ENCODE assay signal across 7 cellular contexts in genomic region chr2:100818606-100819364, GRCh38. TPM values are rescaled to one million over a fixed set of nuclear protein-coding genes. Genes with fewer than 3 reads are reported as not detected.
A peak's percentile ranks its signal among the peaks of the same experiment; 100 is the strongest.
DNase-seq lines count a peak whose midpoint lies in the region; TF ChIP-seq lines count a peak whose summit lies in the region.

No MANE protein-coding gene starts in this region.

- H3K9me3 ChIP-seq in WERI-Rb-1 (ENCODE audit: severe bottlenecking) (no peaks in the 10 kb centered on the region), endocrine pancreas (ENCODE audit: control insufficient read depth, low read length) (no peaks in the 10 kb centered on the region), testis (no peaks in the 10 kb centered on the region)

- H3K27ac ChIP-seq in WERI-Rb-1 = no peak overlapping the region
- H3K27ac ChIP-seq in testis = peak overlapping the region; percentile 71 to 82

- TF ChIP-seq POLR2A in testis (IDR thresholded peaks at IDR 0.05) = no peak

- intact Hi-C loops in testis (cut with DNase I; ENCODE audit: low total_unique reads) (no loop called here), CD14-positive monocyte (cut with micrococcal nuclease) (no loop called here)

- H3K4me3 ChIP-seq in WERI-Rb-1 (ENCODE audit: low read depth, low read length) = peak overlapping the region; percentile 53
- peak overlapping the region; percentile 48 for H3K4me3 ChIP-seq in endocrine pancreas (ENCODE audit: control insufficient read depth, insufficient read depth, low read length)
- peak overlapping the region; percentile 61 to 69 for H3K4me3 ChIP-seq in testis

- peaks cover 30% of the 10 kb centered on the region for H3K27me3 ChIP-seq in WERI-Rb-1 (ENCODE audit: insufficient read depth, low read depth, severe bottlenecking)
- H3K27me3 ChIP-seq in endocrine pancreas (ENCODE audit: control insufficient read depth, insufficient read depth, low read length) = no peaks in the 10 kb centered on the region
- no peaks in the 10 kb centered on the region for H3K27me3 ChIP-seq in testis

- H3K36me3 ChIP-seq in WERI-Rb-1 = no peaks in the 10 kb centered on the region
- H3K36me3 ChIP-seq in endocrine pancreas (ENCODE audit: control insufficient read depth, insufficient read depth, low read length) = no peaks in the 10 kb centered on the region
- H3K36me3 ChIP-seq in testis (ENCODE audit: low read depth, missing control alignments) = no peaks in the 10 kb centered on the region

- H3K4me1 ChIP-seq in endocrine pancreas (ENCODE audit: control insufficient read depth, insufficient read depth, low read length) (peaks cover 5% of the 10 kb centered on the region), testis (peaks cover 15% of the 10 kb centered on the region)

- WGBS in testis, 2 donors = 1% methylated on average over 41 to 50 of the region's 50 CpGs

- peaks cover 2% of the 10 kb centered on the region for H3K4me1 Mint-ChIP-seq in CD14-positive monocyte

- TF ChIP-seq CTCF in WERI-Rb-1 (IDR thresholded peaks at IDR 0.05; ENCODE audit: low read depth, low read length) (peak; percentile 58), testis (IDR thresholded peaks at IDR 0.05) (peak in 1 of 3 experiments; percentile 24), CD14-positive monocyte (IDR thresholded peaks at IDR 0.05) (no peak)

- H3K4me3 Mint-ChIP-seq in CD14-positive monocyte = peak overlapping the region in 1 of 2 donors; percentile 79

- H3K36me3 Mint-ChIP-seq in CD14-positive monocyte = peaks cover 0 to 2% of the 10 kb centered on the region in 2 donors

- peaks cover 69 to 89% (median 73%) of the 10 kb centered on the region in 3 donors for H3K27me3 Mint-ChIP-seq in CD14-positive monocyte (ENCODE audit: low read depth in 3 of 3)

- peak overlapping the region; percentile 79 for H3K9ac ChIP-seq in endocrine pancreas (ENCODE audit: control insufficient read depth, insufficient read depth, low read length)

- H3K27ac Mint-ChIP-seq in CD14-positive monocyte = no peak overlapping the region

- peaks cover 0 to 8% (median 2%) of the 10 kb centered on the region in 7 donors for H3K9me3 Mint-ChIP-seq in CD14-positive monocyte

- DNase-seq in HCEC 1CT = peak; percentile 79
- peak; percentile 60 for DNase-seq in WERI-Rb-1
- peak; percentile 75 to 86 for DNase-seq in lung microvascular endothelial cell (ENCODE audit: low read depth in 2 of 2)
- DNase-seq in testis = peak; percentile 75
- no peak for DNase-seq in NCI-H510A treated with DMSO at 0.1 percent for 48 hours (lab: John Stamatoyannopoulos, UW)
- no peak for DNase-seq in CD14-positive monocyte (ENCODE audit: low spot score)

RNA-seq across cellular contexts. Expression of gene NPAS2, which starts 1.2 kb away (rescaled TPM):
- 4.8 and 11.7 TPM in 2 replicates for total RNA-seq in lung microvascular endothelial cell
- 10 to 100 TPM; 46.7 to 64.2 TPM for total RNA-seq in testis
- polyA plus RNA-seq in testis (ENCODE audit: insufficient read depth, low read depth, low replicate concordance) = 20.4 TPM
- polyA plus RNA-seq in CD14-positive monocyte = not detected

Comparison
In these comparisons a context has a peak if more than half of its experiments do, and no peak if none do; other contexts are left out.
1. DNase-seq: peak in HCEC 1CT (single experiment), WERI-Rb-1 (single experiment), lung microvascular endothelial cell (2 of 2) and testis (single experiment); none in NCI-H510A treated with DMSO at 0.1 percent for 48 hours (single experiment) and CD14-positive monocyte (single experiment).
2. Peak in every context shown above with its lines, with median percentiles within 50 percentile points of each other: H3K4me3 ChIP-seq.